In the genomic region with DNA sequence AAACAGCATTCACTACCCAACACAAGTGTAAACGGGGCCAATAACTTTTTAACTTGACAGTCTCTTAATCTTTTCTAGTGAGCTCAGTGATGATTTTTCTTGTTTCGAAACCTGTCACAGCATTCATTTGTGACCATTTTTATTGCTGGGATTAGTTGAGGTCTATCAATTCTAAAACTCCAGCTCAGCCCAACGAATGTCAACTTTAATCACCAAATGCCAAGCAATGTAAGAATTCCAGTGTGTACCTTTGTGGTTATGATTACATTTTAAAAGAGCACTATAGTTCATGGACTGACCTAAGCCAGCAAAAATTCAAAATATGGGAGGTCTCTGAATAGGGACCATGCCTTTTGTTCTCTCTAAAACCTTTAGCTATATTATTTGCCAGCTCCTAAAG, we compare ENCODE assay signal across 27 cellular contexts.
"Had no signal": no experiment of that assay in that cellular context is flagged by ENCODE, and none has a peak within 500 bp of the region (broad histone marks: within the 10 kb centered on the region; RNA-seq: fewer than 3 reads in every experiment).

No MANE protein-coding gene starts in this region.

- H3K27ac ChIP-seq: ascending aorta, gastroesophageal sphincter, hepatocyte, parathyroid adenoma, psoas muscle, tibial nerve had no signal

- H3K36me3 ChIP-seq: ascending aorta, gastroesophageal sphincter, tibial nerve had no signal

- H3K9me3 Mint-ChIP-seq: neural crest cell had no signal

- H3K4me1 ChIP-seq: ascending aorta, parathyroid adenoma, psoas muscle had no signal

- H3K27me3 Mint-ChIP-seq: activated CD4-positive, alpha-beta T cell treated with anti-CD3 and anti-CD28 coated beads for 36 hours; activated CD8-positive, alpha-beta memory T cell treated with anti-CD3 and anti-CD28 coated beads, Interleukin-2, amount 10 ng/mL, durations not matched to agents 7 days and 5 days had no signal

- H3K27me3 ChIP-seq: ascending aorta, gastroesophageal sphincter, hepatocyte, tibial nerve had no signal

- DNase-seq: activated CD4-positive, alpha-beta T cell treated with anti-CD3 and anti-CD28 coated beads for 36 hours; activated CD4-positive, CD25-positive, alpha-beta regulatory T cell; activated CD8-positive, alpha-beta memory T cell treated with anti-CD3 and anti-CD28 coated beads, Interleukin-2, amount 10 ng/mL, durations not matched to agents 7 days and 5 days; activated CD8-positive, alpha-beta T cell treated with anti-CD3 and anti-CD28 coated beads, Interleukin-2, amount 10 ng/mL, durations not matched to agents 7 days and 5 days; activated naive CD4-positive, alpha-beta T cell; activated T-cell treated with anti-CD3 and anti-CD28 coated beads, Interleukin-2, amount 50 U/mL, for 72 hours; caudate nucleus; islet precursor cell; left colon; mammary epithelial cell; midbrain; naive thymus-derived CD8-positive, alpha-beta T cell; occipital lobe; psoas muscle; right cardiac atrium; stimulated activated CD4-positive, alpha-beta T cell treated with anti-CD3 and anti-CD28 coated beads, Interleukin-2, amount 100 ng/mL, for 48 hours; stimulated activated naive CD4-positive, alpha-beta T cell treated with Interleukin-2 at 50 U/mL for 16 hours; T-helper 1 cell had no signal

- H3K4me1 Mint-ChIP-seq: naive thymus-derived CD8-positive, alpha-beta T cell; neural crest cell had no signal

- H3K79me2 ChIP-seq: hepatocyte, parathyroid adenoma had no signal

- H3K27ac Mint-ChIP-seq: activated CD4-positive, alpha-beta T cell treated with anti-CD3 and anti-CD28 coated beads for 36 hours; activated CD8-positive, alpha-beta memory T cell treated with anti-CD3 and anti-CD28 coated beads, Interleukin-2, amount 10 ng/mL, durations not matched to agents 7 days and 5 days; activated CD8-positive, alpha-beta T cell treated with anti-CD3 and anti-CD28 coated beads, Interleukin-2, amount 10 ng/mL, durations not matched to agents 7 days and 5 days; activated naive CD4-positive, alpha-beta T cell treated with anti-CD3 and anti-CD28 coated beads, Interleukin-2, amount 50 U/mL, for 72 hours; activated T-cell treated with anti-CD3 and anti-CD28 coated beads, Interleukin-2, amount 50 U/mL, for 72 hours; naive thymus-derived CD8-positive, alpha-beta T cell; T-helper 2 cell treated with Interferon-gamma antibody and Interleukin-4, amounts not matched to agents 5 μg/mL and 100 μg/mL, for 36 hours had no signal

- H3K4me2 ChIP-seq: hepatocyte had no signal

- FAIRE-seq: endothelial cell of umbilical vein had no signal

- H3K9me3 ChIP-seq: ascending aorta, psoas muscle, tibial nerve had no signal

- H3K4me3 Mint-ChIP-seq: activated CD4-positive, alpha-beta T cell treated with anti-CD3 and anti-CD28 coated beads for 36 hours; activated CD8-positive, alpha-beta memory T cell treated with anti-CD3 and anti-CD28 coated beads, Interleukin-2, amount 10 ng/mL, durations not matched to agents 7 days and 5 days; activated CD8-positive, alpha-beta T cell treated with anti-CD3 and anti-CD28 coated beads, Interleukin-2, amount 10 ng/mL, durations not matched to agents 7 days and 5 days; activated T-cell treated with anti-CD3 and anti-CD28 coated beads, Interleukin-2, amount 50 U/mL, for 72 hours; naive thymus-derived CD8-positive, alpha-beta T cell; neural crest cell; T-helper 2 cell treated with Interferon-gamma antibody and Interleukin-4, amounts not matched to agents 5 μg/mL and 100 μg/mL, for 36 hours had no signal

- ATAC-seq: activated CD4-positive, alpha-beta T cell treated with anti-CD3 and anti-CD28 coated beads for 36 hours; activated CD8-positive, alpha-beta memory T cell treated with anti-CD3 and anti-CD28 coated beads, Interleukin-2, amount 10 ng/mL, durations not matched to agents 7 days and 5 days; activated CD8-positive, alpha-beta T cell treated with anti-CD3 and anti-CD28 coated beads, Interleukin-2, amount 10 ng/mL, durations not matched to agents 7 days and 5 days; activated naive CD4-positive, alpha-beta T cell treated with anti-CD3 and anti-CD28 coated beads, Interleukin-2, amount 50 U/mL, for 72 hours; activated T-cell treated with anti-CD3 and anti-CD28 coated beads, Interleukin-2, amount 50 U/mL, for 72 hours; gastroesophageal sphincter; left colon; naive thymus-derived CD8-positive, alpha-beta T cell; psoas muscle; right cardiac atrium had no signal

- H3K9ac ChIP-seq: parathyroid adenoma had no signal

- H3K4me3 ChIP-seq: ascending aorta, gastroesophageal sphincter, hepatocyte, psoas muscle, tibial nerve had no signal

- H2AFZ ChIP-seq: hepatocyte, parathyroid adenoma had no signal

- H3K36me3 Mint-ChIP-seq: activated CD8-positive, alpha-beta memory T cell treated with anti-CD3 and anti-CD28 coated beads, Interleukin-2, amount 10 ng/mL, durations not matched to agents 7 days and 5 days; naive thymus-derived CD8-positive, alpha-beta T cell had no signal
